11 cellular contexts compared by ENCODE assay signal in genomic region chr10:101617102-101617823, GRCh38. TPM values are rescaled to one million over a fixed set of nuclear protein-coding genes. Genes with fewer than 3 reads are reported as not detected.
DNase-seq lines count a peak whose midpoint lies in the region; ATAC-seq and TF ChIP-seq lines count a peak whose summit lies in the region.
"Had no signal": no experiment of that assay in that cellular context is flagged by ENCODE, and none has a peak within 500 bp of the region (broad histone marks: within the 10 kb centered on the region; RNA-seq: fewer than 3 reads in every experiment).

No MANE protein-coding gene starts in this region.

- H3K4me3 ChIP-seq in CD8-positive, alpha-beta memory T cell (ENCODE audit: low read length), result no peak overlapping the region
- no peak overlapping the region for H3K4me3 ChIP-seq in PC-3 (ENCODE audit: low read length)
- no peak overlapping the region for H3K4me3 ChIP-seq in adrenal gland
- H3K4me3 ChIP-seq: MG63 had no signal

- peak; percentile 51 for ATAC-seq in GM19372 (IDR thresholded peaks at IDR 0.05; ENCODE audit: low read depth, unreplicated experiment)
- ATAC-seq in PC-3, result no peak

- H3F3A ChIP-seq in PC-3 (ENCODE audit: low read length, unreplicated experiment), result no peaks in the 10 kb centered on the region

- POLR2A ChIA-PET in CD8-positive, alpha-beta memory T cell (lab: Charles Lee), result no interaction called here
- POLR2A ChIA-PET in PC-3 (lab: Charles Lee; ENCODE audit: unreplicated experiment), result interaction anchor here (0.6 kb wide), 1 partner anchor 77 kb away, joined by 4 read pairs; no protein-coding TSS in a partner anchor

- CTCF ChIA-PET in CD8-positive, alpha-beta memory T cell (lab: Charles Lee), result no interaction called here
- CTCF ChIA-PET in PC-3 (lab: Charles Lee), result interaction anchor here (0.5 to 0.6 kb wide), 2 partner anchors 15 to 47 kb away, joined by 4 to 8 read pairs; no protein-coding TSS in a partner anchor

- no TSS peak for BruUV-seq in PC-3 (replicated peaks; lab: Mats Ljungman, UMichigan)

- H3K9me3 ChIP-seq in CD8-positive, alpha-beta memory T cell (ENCODE audit: low read length), result no peaks in the 10 kb centered on the region
- H3K9me3 ChIP-seq in PC-3 (ENCODE audit: low read length), result no peaks in the 10 kb centered on the region
- no peaks in the 10 kb centered on the region for H3K9me3 ChIP-seq in adrenal gland (replicated peaks in 1 of 3)
- H3K9me3 ChIP-seq: MG63 had no signal

- peak overlapping the region in 5 of 8 donors; percentile 19 to 84 (median 73) for H3K27ac Mint-ChIP-seq in CD8-positive, alpha-beta memory T cell
- no peak overlapping the region for H3K27ac Mint-ChIP-seq in T-helper 2 cell treated with Interferon-gamma antibody and Interleukin-4, amounts not matched to agents 5 μg/mL and 100 μg/mL, for 36 hours

- no peaks in the 10 kb centered on the region for H3K79me2 ChIP-seq in PC-3 (ENCODE audit: low read length)

- H3K36me3 Mint-ChIP-seq in CD8-positive, alpha-beta memory T cell, result peaks cover 0 to 83% (median 2%) of the 10 kb centered on the region in 3 donors
- peaks cover 4% of the 10 kb centered on the region for H3K36me3 Mint-ChIP-seq in T-helper 2 cell treated with Interferon-gamma antibody and Interleukin-4, amounts not matched to agents 5 μg/mL and 100 μg/mL, for 36 hours (ENCODE audit: low read depth)

- 79 to 85% (median 81%) methylated on average over 8 of the region's 8 CpGs for WGBS in adrenal gland, 4 donors

- no peak overlapping the region for H3K9ac ChIP-seq in PC-3 (ENCODE audit: low read length)

- no peak for DNase-seq in CD8-positive, alpha-beta memory T cell
- DNase-seq in PC-3 (no peak), iPS-NIHi7 (ENCODE audit: extremely low spot score) (peak; percentile 61), adrenal gland (no peak)
- no peak for DNase-seq in T-helper 2 cell treated with Interferon-gamma antibody and Interleukin-4, amounts not matched to agents 5 μg/mL and 100 μg/mL, for 36 hours (ENCODE audit: low spot score)
- no peak for DNase-seq in activated effector memory CD4-positive, alpha-beta T cell treated with anti-CD3 and anti-CD28 coated beads, Interleukin-2, amount 50 U/mL, for 16 hours
- DNase-seq in NK-92 treated with Interleukin-12 subunit alpha and Interleukin-12 subunit beta, amount 100 ng/mL, for 24 hours (lab: John Stamatoyannopoulos, UW), result no peak
- DNase-seq: amygdala, foreskin fibroblast, MG63 had no signal

- TF ChIP-seq CTCF in PC-3 (conservative IDR thresholded peaks at IDR 0.05; ENCODE audit: low read depth, low read length), result 0 out of 2 replicates have a peak, but pooled peaks have one; percentile 13
- TF ChIP-seq CTCF in adrenal gland (IDR thresholded peaks at IDR 0.05), result no peak

- no peak overlapping the region for H3K27ac ChIP-seq in CD8-positive, alpha-beta memory T cell (ENCODE audit: low read depth, low read length)
- no peak overlapping the region for H3K27ac ChIP-seq in PC-3 (ENCODE audit: low read length)
- H3K27ac ChIP-seq in adrenal gland, result no peak overlapping the region

- H3K36me3 ChIP-seq in CD8-positive, alpha-beta memory T cell (ENCODE audit: insufficient read depth, low read length), result peaks cover 30% of the 10 kb centered on the region
- no peaks in the 10 kb centered on the region for H3K36me3 ChIP-seq in PC-3 (ENCODE audit: low read depth, low read length)
- peaks cover 0 to 8% of the 10 kb centered on the region in 2 donors for H3K36me3 ChIP-seq in adrenal gland (replicated peaks in 1 of 2)
- H3K36me3 ChIP-seq: MG63 had no signal

- H3K9me3 Mint-ChIP-seq in CD8-positive, alpha-beta memory T cell, result no peaks in the 10 kb centered on the region
- no peaks in the 10 kb centered on the region for H3K9me3 Mint-ChIP-seq in T-helper 2 cell treated with Interferon-gamma antibody and Interleukin-4, amounts not matched to agents 5 μg/mL and 100 μg/mL, for 36 hours

- no peak overlapping the region for H3K4me3 Mint-ChIP-seq in CD8-positive, alpha-beta memory T cell
- H3K4me3 Mint-ChIP-seq in T-helper 2 cell treated with Interferon-gamma antibody and Interleukin-4, amounts not matched to agents 5 μg/mL and 100 μg/mL, for 36 hours, result no peak overlapping the region

- no peaks in the 10 kb centered on the region for H3K27me3 ChIP-seq in CD8-positive, alpha-beta memory T cell (ENCODE audit: insufficient read depth, low read length, poor library complexity, severe bottlenecking)
- no peaks in the 10 kb centered on the region for H3K27me3 ChIP-seq in PC-3 (ENCODE audit: low read length)
- H3K27me3 ChIP-seq in adrenal gland, result no peaks in the 10 kb centered on the region
- H3K27me3 ChIP-seq: MG63 had no signal

- H3K4me1 Mint-ChIP-seq in CD8-positive, alpha-beta memory T cell, result peaks cover 0 to 3% (median 0%) of the 10 kb centered on the region in 3 donors
- no peaks in the 10 kb centered on the region for H3K4me1 Mint-ChIP-seq in T-helper 2 cell treated with Interferon-gamma antibody and Interleukin-4, amounts not matched to agents 5 μg/mL and 100 μg/mL, for 36 hours (ENCODE audit: low read depth)

- H3K4me1 ChIP-seq in CD8-positive, alpha-beta memory T cell (ENCODE audit: insufficient read depth, low read length), result no peaks in the 10 kb centered on the region
- no peaks in the 10 kb centered on the region for H3K4me1 ChIP-seq in PC-3 (ENCODE audit: insufficient read depth, low read length)
- H3K4me1 ChIP-seq in adrenal gland (replicated peaks in 1 of 2), result no peaks in the 10 kb centered on the region

- no peaks in the 10 kb centered on the region for H4K20me1 ChIP-seq in PC-3 (ENCODE audit: low read length)

- intact Hi-C loops in PC-3 (cut with micrococcal nuclease), result no loop called here
- intact Hi-C loops in adrenal gland (cut with DNase I), result no loop called here

- no peak overlapping the region for H2AFZ ChIP-seq in PC-3 (ENCODE audit: low read length)

- no peak for TF ChIP-seq POLR2A in adrenal gland (IDR thresholded peaks at IDR 0.05)

- H3K9me2 ChIP-seq in PC-3 (replicated peaks; ENCODE audit: low read length), result no peaks in the 10 kb centered on the region

- H3K27me3 Mint-ChIP-seq in CD8-positive, alpha-beta memory T cell, result no peaks in the 10 kb centered on the region
- no peaks in the 10 kb centered on the region for H3K27me3 Mint-ChIP-seq in T-helper 2 cell treated with Interferon-gamma antibody and Interleukin-4, amounts not matched to agents 5 μg/mL and 100 μg/mL, for 36 hours (ENCODE audit: low read depth)

- no peak overlapping the region for H3K4me2 ChIP-seq in PC-3 (ENCODE audit: low read length)

RNA-seq across cellular contexts. Expression of gene DPCD, which starts 29.1 kb away (rescaled TPM):
- 10 to 100 TPM; 21.0 to 22.6 TPM for total RNA-seq in CD8-positive, alpha-beta memory T cell
- polyA plus RNA-seq in CD8-positive, alpha-beta memory T cell, result 0.75 TPM
- total RNA-seq in PC-3 (2014; rRNA removed), result 37.1 and 44.2 TPM in 2 replicates
- 10 to 100 TPM in 7 of 8 donors, 1 to 10 TPM in 1; 8.3 to 32.1 (median 23.1) TPM for total RNA-seq in adrenal gland
- 10 to 100 TPM; 19.6 to 42.5 (median 28.6) TPM for polyA plus RNA-seq in adrenal gland

RNA-seq across cellular contexts. Expression of gene POLL, which starts 29.2 kb away (rescaled TPM):
- 10 to 100 TPM; 30.9 to 32.6 TPM for total RNA-seq in CD8-positive, alpha-beta memory T cell
- 15.9 TPM for polyA plus RNA-seq in CD8-positive, alpha-beta memory T cell
- total RNA-seq in PC-3 (2014; rRNA removed) (10.9 and 13.1 TPM in 2 replicates), adrenal gland (10 to 100 TPM; 16.1 to 44.6 (median 31.5) TPM)
- polyA plus RNA-seq in adrenal gland, result 10 to 100 TPM; 10.1 to 83.7 (median 59.3) TPM
